Comparison of ENCODE assay signal across 16 cellular contexts in genomic region chr7:137909042-137909441, GRCh38.
DNase-seq lines count a peak whose midpoint lies in the region; TF ChIP-seq lines count a peak whose summit lies in the region.
"Had no signal": no experiment of that assay in that cellular context is flagged by ENCODE, and none has a peak within 500 bp of the region (broad histone marks: within the 10 kb centered on the region; RNA-seq: fewer than 3 reads in every experiment).

No MANE protein-coding gene starts in this region.

- no peak overlapping the region for H3K4me3 ChIP-seq in fibroblast of the aortic adventitia (ENCODE audit: low read depth, low read length)
- H3K4me3 ChIP-seq in transverse colon = no peak overlapping the region
- H3K4me3 ChIP-seq: BLaER1 treated with 17β-estradiol and CSF1 and Interleukin-3, amounts not matched to agents 10 nM and 100 nM had no signal

- no peak for TF ChIP-seq EP300 in transverse colon (IDR thresholded peaks at IDR 0.05; ENCODE audit: low read depth)

- intact Hi-C loops in transverse colon (cut with DNase I; ENCODE audit: low total_unique reads) = no loop called here

- in situ Hi-C loops in transverse colon (cut with MboI; ENCODE audit: low pct_ligation_motif_present in 1 of 4, low pct_unique_long_range_greater_than_20kb in 1 of 4, low sequenced_read_pairs in 3 of 4) = loop anchor here in 2 of 4 donors (5.0 kb wide), 2 partner anchors 98 to 103 kb away; no protein-coding TSS in a partner anchor

- H3K36me3 ChIP-seq in transverse colon = peaks cover 0 to 51% (median 13%) of the 10 kb centered on the region in 4 donors

- H3K27ac ChIP-seq in angular gyrus (ENCODE audit: low read depth, low read length) (peak overlapping the region; percentile 90), transverse colon (peak overlapping the region in 3 of 4 donors; percentile 2 to 66 (median 36))
- H3K27ac ChIP-seq: BLaER1 treated with 17β-estradiol and CSF1 and Interleukin-3, amounts not matched to agents 10 nM and 100 nM had no signal

- WGBS in transverse colon (ENCODE audit: low coverage in 1 of 2), 2 donors = 87% methylated on average over 11 of the region's 11 CpGs; no CpG with 5 or more reads in 1 of the 2 donors

- H3K9me3 ChIP-seq in transverse colon = no peaks in the 10 kb centered on the region

- peaks cover 0 to under 1% (median 0%) of the 10 kb centered on the region in 4 donors for H3K4me1 ChIP-seq in transverse colon

- peak; percentile 58 for DNase-seq in fibroblast of the aortic adventitia (ENCODE audit: low read depth)
- DNase-seq in nucleus accumbens (lab: John Stamatoyannopoulos, UW) = peak in 37 of 56 donors; percentile 9 to 76 (median 31)
- DNase-seq in transverse colon = no peak
- DNase-seq in effector CD4-positive, alpha-beta T cell = no peak
- no peak for DNase-seq in NCI-H69 (lab: John Stamatoyannopoulos, UW)
- no peak for DNase-seq in dermis blood vessel endothelial cell
- DNase-seq in cerebellum (ENCODE audit: low spot score) = no peak
- DNase-seq: activated naive CD4-positive, alpha-beta T cell; left colon; naive B cell; NCI-H2029; stimulated activated CD4-positive, alpha-beta T cell treated with anti-CD3 and anti-CD28 coated beads, Interleukin-2, amount 100 ng/mL, for 24 hours; stimulated activated CD8-positive, alpha-beta memory T cell treated with anti-CD3 and anti-CD28 coated beads, Interleukin-4, amount 100 ng/mL, for 48 hours; T-cell had no signal

- no peak for TF ChIP-seq CTCF in fibroblast of the aortic adventitia (IDR thresholded peaks at IDR 0.05; ENCODE audit: insufficient read depth, low read length)
- TF ChIP-seq CTCF in transverse colon (IDR thresholded peaks at IDR 0.05) = no peak

- TF ChIP-seq POLR2A in transverse colon (IDR thresholded peaks at IDR 0.05) = no peak

- no peaks in the 10 kb centered on the region for H3K27me3 ChIP-seq in transverse colon
- H3K27me3 ChIP-seq: BLaER1 treated with 17β-estradiol and CSF1 and Interleukin-3, amounts not matched to agents 10 nM and 100 nM had no signal

Comparison
In these comparisons a context has a peak if more than half of its experiments do, and no peak if none do; other contexts are left out.
1. DNase-seq: peak in fibroblast of the aortic adventitia (single experiment) and nucleus accumbens (37 of 56); none in transverse colon (single experiment), effector CD4-positive, alpha-beta T cell (single experiment), NCI-H69 (single experiment), dermis blood vessel endothelial cell (single experiment) and cerebellum (single experiment).